24 cellular contexts compared by ENCODE assay signal in the genomic region with DNA sequence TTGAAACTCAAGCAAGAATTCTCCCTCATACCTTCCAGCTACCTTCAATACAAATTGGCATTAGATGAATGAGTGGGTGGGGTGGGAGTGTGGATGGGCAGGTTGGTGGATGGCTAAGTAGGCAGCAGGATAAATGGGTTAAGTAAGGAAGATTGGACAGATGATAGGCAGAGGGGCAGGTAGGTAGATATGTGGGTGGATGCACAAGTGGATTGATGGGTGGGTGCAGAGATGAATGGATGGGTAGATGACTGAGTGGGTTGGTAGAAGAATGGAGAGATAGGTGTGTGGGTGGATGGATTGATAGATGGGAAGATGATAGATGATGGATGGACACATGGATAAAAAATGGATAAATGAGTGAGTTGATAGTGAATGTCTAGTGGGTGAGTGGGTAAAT. TPM values are rescaled to one million over a fixed set of nuclear protein-coding genes. Genes with fewer than 3 reads are reported as not detected.
A peak's percentile ranks its signal among the peaks of the same experiment; 100 is the strongest.
DNase-seq lines count a peak whose midpoint lies in the region; ATAC-seq and FAIRE-seq lines count a peak whose summit lies in the region.
"Had no signal": no experiment of that assay in that cellular context is flagged by ENCODE, and none has a peak within 500 bp of the region (broad histone marks: within the 10 kb centered on the region; RNA-seq: fewer than 3 reads in every experiment).

No MANE protein-coding gene starts in this region.

- ATAC-seq in left cardiac atrium, result no peak
- ATAC-seq in left ventricle myocardium superior, result no peak
- no peak for ATAC-seq in HG03108 (IDR thresholded peaks at IDR 0.05; ENCODE audit: unreplicated experiment)
- ATAC-seq: stimulated activated naive CD8-positive, alpha-beta T cell treated with anti-CD3 and anti-CD28 coated beads, Interleukin-15, Interleukin-2, amounts not matched to agents 100 U/mL and 50 U/mL, for 24 hours had no signal

- peaks cover 32% of the 10 kb centered on the region for H3K4me1 Mint-ChIP-seq in T-helper 1 cell treated with Interleukin-12 subunit alpha and Interleukin-12 subunit beta and Interleukin-4 antibody, amounts not matched to agents 30 μg/mL and 1 μg/mL, for 36 hours (ENCODE audit: low read depth)
- peaks cover 78% of the 10 kb centered on the region for H3K4me1 Mint-ChIP-seq in dendritic cell treated with granulocyte-macrophage colony-stimulating factor and Interleukin-4, amounts not matched to agents 40 ng/mL and 50 ng/mL, for 4 days (ENCODE audit: low read depth)

- H3K4me3 Mint-ChIP-seq in T-helper 1 cell treated with Interleukin-12 subunit alpha and Interleukin-12 subunit beta and Interleukin-4 antibody, amounts not matched to agents 30 μg/mL and 1 μg/mL, for 36 hours, result peak overlapping the region; percentile 19
- no peak overlapping the region for H3K4me3 Mint-ChIP-seq in dendritic cell treated with granulocyte-macrophage colony-stimulating factor and Interleukin-4, amounts not matched to agents 40 ng/mL and 50 ng/mL, for 4 days
- H3K4me3 Mint-ChIP-seq: mesothelial cell of epicardium had no signal

- intact Hi-C loops in left cardiac atrium (cut with DNase I) (no loop called here), left ventricle myocardium superior (cut with micrococcal nuclease) (no loop called here)
- intact Hi-C loops in dendritic cell treated with granulocyte-macrophage colony-stimulating factor and Interleukin-4, amounts not matched to agents 40 ng/mL and 50 ng/mL, for 4 days (cut with micrococcal nuclease), result no loop called here

- peak overlapping the region; percentile 0 for H3K27ac Mint-ChIP-seq in T-helper 1 cell treated with Interleukin-12 subunit alpha and Interleukin-12 subunit beta and Interleukin-4 antibody, amounts not matched to agents 30 μg/mL and 1 μg/mL, for 36 hours
- H3K27ac Mint-ChIP-seq in dendritic cell treated with granulocyte-macrophage colony-stimulating factor and Interleukin-4, amounts not matched to agents 40 ng/mL and 50 ng/mL, for 4 days, result peak overlapping the region; percentile 28
- H3K27ac Mint-ChIP-seq: activated T-helper 2 cell treated with anti-CD3 and anti-CD28 coated beads, Interferon-gamma antibody, Interleukin-2, Interleukin-4, amounts not matched to agents 10 μg/mL and 5 μg/mL and 100 μg/mL, durations not matched to agents 14 hours and 24 hours and 36 hours; IgD-negative memory B cell; mesothelial cell of epicardium had no signal

- DNase-seq in T-helper 1 cell, result no peak
- peak; percentile 1 for DNase-seq in left cardiac atrium
- DNase-seq in left ventricle myocardium superior, result no peak
- no peak for DNase-seq in urothelium cell line (ENCODE audit: low spot score)
- no peak for DNase-seq in activated CD4-positive, CD25-positive, alpha-beta regulatory T cell (lab: John Stamatoyannopoulos, UW)
- DNase-seq: effector CD4-positive, alpha-beta T cell; glutamatergic neuron; left ventricle myocardium inferior; naive B cell; NCI-H1105; NCI-H187 treated with DMSO at 0.1 percent for 48 hours; NCI-H526; NK-92 treated with Interleukin-12 subunit alpha and Interleukin-12 subunit beta, amount 100 ng/mL, for 24 hours; SHP77 treated with DMSO at 0.1 percent for 48 hours; stimulated activated naive CD8-positive, alpha-beta T cell treated with anti-CD3 and anti-CD28 coated beads, Interleukin-15, Interleukin-2, amounts not matched to agents 100 U/mL and 50 U/mL, for 24 hours had no signal

- H3K36me3 Mint-ChIP-seq in T-helper 1 cell treated with Interleukin-12 subunit alpha and Interleukin-12 subunit beta and Interleukin-4 antibody, amounts not matched to agents 30 μg/mL and 1 μg/mL, for 36 hours (ENCODE audit: low read depth), result peaks cover 5% of the 10 kb centered on the region
- H3K36me3 Mint-ChIP-seq in dendritic cell treated with granulocyte-macrophage colony-stimulating factor and Interleukin-4, amounts not matched to agents 40 ng/mL and 50 ng/mL, for 4 days (ENCODE audit: low read depth), result no peaks in the 10 kb centered on the region
- H3K36me3 Mint-ChIP-seq: IgD-negative memory B cell, mesothelial cell of epicardium, naive B cell had no signal

- no peaks in the 10 kb centered on the region for H3K27me3 Mint-ChIP-seq in T-helper 1 cell treated with Interleukin-12 subunit alpha and Interleukin-12 subunit beta and Interleukin-4 antibody, amounts not matched to agents 30 μg/mL and 1 μg/mL, for 36 hours (ENCODE audit: low read depth)
- H3K27me3 Mint-ChIP-seq in dendritic cell treated with granulocyte-macrophage colony-stimulating factor and Interleukin-4, amounts not matched to agents 40 ng/mL and 50 ng/mL, for 4 days, result no peaks in the 10 kb centered on the region
- H3K27me3 Mint-ChIP-seq: naive B cell had no signal

- no peaks in the 10 kb centered on the region for H3K9me3 Mint-ChIP-seq in T-helper 1 cell treated with Interleukin-12 subunit alpha and Interleukin-12 subunit beta and Interleukin-4 antibody, amounts not matched to agents 30 μg/mL and 1 μg/mL, for 36 hours
- no peaks in the 10 kb centered on the region for H3K9me3 Mint-ChIP-seq in dendritic cell treated with granulocyte-macrophage colony-stimulating factor and Interleukin-4, amounts not matched to agents 40 ng/mL and 50 ng/mL, for 4 days
- H3K9me3 Mint-ChIP-seq: activated T-helper 2 cell treated with anti-CD3 and anti-CD28 coated beads, Interferon-gamma antibody, Interleukin-2, Interleukin-4, amounts not matched to agents 10 μg/mL and 5 μg/mL and 100 μg/mL, durations not matched to agents 14 hours and 24 hours and 36 hours; IgD-negative memory B cell; mesothelial cell of epicardium had no signal

- peak; percentile 17 for FAIRE-seq in urothelium cell line (lab: Jason Lieb, UNC)
- FAIRE-seq: H54, islet of Langerhans had no signal

RNA-seq across cellular contexts. Expression of a gene that starts 27.6 kb away (rescaled TPM):
- total RNA-seq in left cardiac atrium, result 1 to 10 TPM; 4.9 to 5.9 TPM
- total RNA-seq in left ventricle myocardium superior, result 2.2 TPM
- total RNA-seq: epithelial cell of proximal tubule had no signal

RNA-seq across cellular contexts. Expression of a gene that starts 51.7 kb away (rescaled TPM):
- total RNA-seq in left cardiac atrium (10 to 100 TPM; 24.4 to 29.8 TPM), left ventricle myocardium superior (24.3 TPM)
